In genomic region chr2:172997031-172997430, GRCh38 we compare ENCODE assay signal across 15 cellular contexts.
"Had no signal": no experiment of that assay in that cellular context is flagged by ENCODE, and none has a peak within 500 bp of the region (broad histone marks: within the 10 kb centered on the region; RNA-seq: fewer than 3 reads in every experiment).

No MANE protein-coding gene starts in this region.

- H3K36me3 Mint-ChIP-seq: stimulated activated memory B cell treated with anti-CD40 and anti-IgM and Interleukin-4, amounts not matched to agents 10 μg/mL and 1 μg/mL and 100 μg/mL, for 72 hours had no signal

- H3K4me3 ChIP-seq: pancreas, sigmoid colon, tibial artery had no signal

- H3K4me1 ChIP-seq: pancreas had no signal

- H3K9me3 ChIP-seq: pancreas, sigmoid colon, tibial artery had no signal

- ATAC-seq: activated T-helper 17 cell treated with anti-CD3 and anti-CD28 coated beads, Interleukin-2, amount 50 U/mL, for 72 hours; left lobe of liver; naive thymus-derived CD8-positive, alpha-beta T cell; pancreas; stimulated activated memory B cell treated with anti-CD40 and anti-IgM and Interleukin-4, amounts not matched to agents 10 μg/mL and 1 μg/mL and 100 μg/mL, for 72 hours had no signal

- DNase-seq: activated CD4-positive, alpha-beta T cell treated with anti-CD3 and anti-CD28 coated beads, Interleukin-2, amount 50 U/mL, for 48 hours; activated naive CD4-positive, alpha-beta T cell treated with Interleukin-2 at 50 U/mL for 16 hours; erythroblast; naive thymus-derived CD8-positive, alpha-beta T cell; pancreas; sigmoid colon; stimulated activated CD4-positive, alpha-beta T cell treated with anti-CD3 and anti-CD28 coated beads, Interleukin-12 subunit alpha, Interleukin-12 subunit beta, amount 100 ng/mL, for 4 hours; stimulated activated CD4-positive, alpha-beta T cell treated with anti-CD3 and anti-CD28 coated beads, Interleukin-2, amount 100 ng/mL, for 24 hours; T-helper 1 cell; T1000; tibial artery had no signal

- H3K27ac Mint-ChIP-seq: activated T-helper 17 cell treated with anti-CD3 and anti-CD28 coated beads, Interleukin-2, amount 50 U/mL, for 72 hours; naive thymus-derived CD8-positive, alpha-beta T cell; stimulated activated memory B cell treated with anti-CD40 and anti-IgM and Interleukin-4, amounts not matched to agents 10 μg/mL and 1 μg/mL and 100 μg/mL, for 72 hours had no signal

- FAIRE-seq: pancreas had no signal

- H3K4me3 Mint-ChIP-seq: activated T-helper 17 cell treated with anti-CD3 and anti-CD28 coated beads, Interleukin-2, amount 50 U/mL, for 72 hours; naive thymus-derived CD8-positive, alpha-beta T cell; stimulated activated memory B cell treated with anti-CD40 and anti-IgM and Interleukin-4, amounts not matched to agents 10 μg/mL and 1 μg/mL and 100 μg/mL, for 72 hours had no signal

- H3K4me1 Mint-ChIP-seq: activated T-helper 17 cell treated with anti-CD3 and anti-CD28 coated beads, Interleukin-2, amount 50 U/mL, for 72 hours; naive thymus-derived CD8-positive, alpha-beta T cell; stimulated activated memory B cell treated with anti-CD40 and anti-IgM and Interleukin-4, amounts not matched to agents 10 μg/mL and 1 μg/mL and 100 μg/mL, for 72 hours had no signal

- H3K27ac ChIP-seq: pancreas, sigmoid colon, tibial artery, VCaP had no signal

- H3K9me3 Mint-ChIP-seq: naive thymus-derived CD8-positive, alpha-beta T cell; stimulated activated memory B cell treated with anti-CD40 and anti-IgM and Interleukin-4, amounts not matched to agents 10 μg/mL and 1 μg/mL and 100 μg/mL, for 72 hours had no signal
